Comparison of ENCODE assay signal across 8 cellular contexts in the genomic region with DNA sequence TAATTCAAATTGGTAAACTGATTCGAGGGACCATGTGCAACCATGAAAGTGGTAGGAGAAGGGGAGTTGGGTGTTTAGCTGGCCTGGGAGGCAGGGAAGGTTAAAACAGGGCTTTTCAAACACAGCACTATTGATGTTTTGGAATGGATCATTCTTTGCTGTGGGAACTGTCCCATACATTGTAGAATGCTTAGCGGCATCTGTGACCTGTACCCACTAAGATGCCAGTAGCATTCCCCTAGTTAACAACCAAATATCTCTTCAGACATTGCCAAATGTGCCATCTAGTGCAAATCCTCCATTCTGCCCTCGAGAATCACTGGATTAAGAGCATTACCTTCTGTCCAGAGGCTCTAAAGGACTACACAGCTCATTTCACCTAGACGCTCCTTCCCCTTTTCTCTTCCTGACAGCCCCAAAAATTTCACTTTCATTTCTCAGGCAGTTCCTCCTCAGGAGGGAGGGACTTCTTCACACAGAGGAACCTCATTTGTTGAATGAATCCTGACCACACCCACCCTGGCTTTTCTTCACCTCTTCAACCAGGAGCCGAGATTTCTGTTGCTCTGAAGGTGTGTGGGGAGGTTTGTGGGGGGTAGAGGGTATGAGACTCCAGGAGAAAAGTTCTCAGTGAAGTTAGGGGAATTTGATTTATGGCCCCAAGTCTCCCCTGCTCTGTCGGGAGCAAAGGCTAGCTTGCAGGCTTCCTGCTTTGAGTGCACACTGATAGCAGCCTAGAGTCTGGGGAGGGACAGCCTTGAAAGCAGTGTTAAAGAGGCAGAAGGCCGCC. TPM values are rescaled to one million over a fixed set of nuclear protein-coding genes. Genes with fewer than 3 reads are reported as not detected.
A peak's percentile ranks its signal among the peaks of the same experiment; 100 is the strongest.
DNase-seq lines count a peak whose midpoint lies in the region; ATAC-seq and TF ChIP-seq lines count a peak whose summit lies in the region.

A gene with protein sequence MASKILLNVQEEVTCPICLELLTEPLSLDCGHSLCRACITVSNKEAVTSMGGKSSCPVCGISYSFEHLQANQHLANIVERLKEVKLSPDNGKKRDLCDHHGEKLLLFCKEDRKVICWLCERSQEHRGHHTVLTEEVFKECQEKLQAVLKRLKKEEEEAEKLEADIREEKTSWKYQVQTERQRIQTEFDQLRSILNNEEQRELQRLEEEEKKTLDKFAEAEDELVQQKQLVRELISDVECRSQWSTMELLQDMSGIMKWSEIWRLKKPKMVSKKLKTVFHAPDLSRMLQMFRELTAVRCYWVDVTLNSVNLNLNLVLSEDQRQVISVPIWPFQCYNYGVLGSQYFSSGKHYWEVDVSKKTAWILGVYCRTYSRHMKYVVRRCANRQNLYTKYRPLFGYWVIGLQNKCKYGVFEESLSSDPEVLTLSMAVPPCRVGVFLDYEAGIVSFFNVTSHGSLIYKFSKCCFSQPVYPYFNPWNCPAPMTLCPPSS (plus strand): TSS at position 513 of the 790 bp plus-strand sequence. CDS start 7,331 bp downstream, outside the sequence.

- no peak for TF ChIP-seq POLR2A in testis (IDR thresholded peaks at IDR 0.05)

- H3K4me3 Mint-ChIP-seq in neural crest cell = peak within 1 kb of the TSS; percentile 69

- peak within 1 kb of the TSS; percentile 98 for H3K4me2 ChIP-seq in OCI-LY3 (ENCODE audit: low read length)

- H2AFZ ChIP-seq in OCI-LY3 (ENCODE audit: low read depth, low read length) = peak within 1 kb of the TSS; percentile 80

- peak within 1 kb of the TSS; percentile 80 for H3K27ac Mint-ChIP-seq in neural crest cell (ENCODE audit: unreplicated experiment)

- TF ChIP-seq CTCF in OCI-LY3 (IDR thresholded peaks at IDR 0.05; ENCODE audit: low read depth, low read length) = no peak
- TF ChIP-seq CTCF in neural crest cell (conservative IDR thresholded peaks at IDR 0.05) = no peak
- no peak for TF ChIP-seq CTCF in testis (IDR thresholded peaks at IDR 0.05)

- H3K4me1 Mint-ChIP-seq in neural crest cell = peaks cover 25% of the 10 kb centered on the region

- peak; percentile 91 for ATAC-seq in GM18520 (IDR thresholded peaks at IDR 0.05; ENCODE audit: unreplicated experiment)
- peak; percentile 98 for ATAC-seq in HG02938 (IDR thresholded peaks at IDR 0.05; ENCODE audit: unreplicated experiment)

- H3K27me3 ChIP-seq in OCI-LY3 (ENCODE audit: low read depth, low read length) (no peaks in the 10 kb centered on the region), testis (no peaks in the 10 kb centered on the region)

- no peaks in the 10 kb centered on the region for H3K36me3 Mint-ChIP-seq in neural crest cell (ENCODE audit: low read depth)

- H3K27ac ChIP-seq in OCI-LY3 (ENCODE audit: low read length) (peak within 1 kb of the TSS; percentile 64), testis (peak within 1 kb of the TSS; percentile 69 to 75)

- H3K36me3 ChIP-seq in OCI-LY3 (replicated peaks; ENCODE audit: low read depth, low read length) (no peaks in the 10 kb centered on the region), testis (ENCODE audit: low read depth, missing control alignments) (no peaks in the 10 kb centered on the region)

- no peaks in the 10 kb centered on the region for H4K20me1 ChIP-seq in OCI-LY3 (ENCODE audit: insufficient read depth, low read length)

- H3K9me3 ChIP-seq in OCI-LY3 (ENCODE audit: insufficient read depth, low read length) (no peaks in the 10 kb centered on the region), testis (no peaks in the 10 kb centered on the region)

- H3K4me1 ChIP-seq in OCI-LY3 (ENCODE audit: low read length) (peaks cover 18% of the 10 kb centered on the region), testis (peaks cover 10% of the 10 kb centered on the region)

- H3K9me3 Mint-ChIP-seq in neural crest cell = peaks cover 5% of the 10 kb centered on the region

- intact Hi-C loops in testis (cut with DNase I; ENCODE audit: low total_unique reads) = no loop called here

- H3K79me2 ChIP-seq in OCI-LY3 (ENCODE audit: low read length) = no peaks in the 10 kb centered on the region

- 24% methylated on average over 7 of the region's 7 CpGs for WGBS in testis, 2 donors

- H3K4me3 ChIP-seq in OCI-LY3 (ENCODE audit: low read length) = peak within 1 kb of the TSS; percentile 91
- peak within 1 kb of the TSS; percentile 44 to 69 for H3K4me3 ChIP-seq in testis

- H3K9ac ChIP-seq in OCI-LY3 (ENCODE audit: low read length) = peak within 1 kb of the TSS; percentile 79

- peak; percentile 62 to 65 for DNase-seq in activated T-cell treated with anti-CD3 and anti-CD28 coated beads, Interleukin-2, amount 50 U/mL, for 48 hours
- DNase-seq in fibroblast of peridontal ligament (ENCODE audit: extremely low read depth) (peak; percentile 75), neural crest cell (ENCODE audit: low read depth, low spot score) (no peak), testis (peak; percentile 89), SHP77 treated with DMSO at 0.1 percent for 48 hours (lab: John Stamatoyannopoulos, UW) (no peak)

- no peaks in the 10 kb centered on the region for H3K27me3 Mint-ChIP-seq in neural crest cell (ENCODE audit: low read depth)

RNA-seq across cellular contexts. Expression of the gene that starts here (rescaled TPM):
- total RNA-seq in neural crest cell (1.1 TPM in 1 of 2 replicates, not detected in the other), testis (1 to 10 TPM; 6.5 to 7.6 TPM)
- 6.5 TPM for polyA plus RNA-seq in testis (ENCODE audit: insufficient read depth, low read depth, low replicate concordance)

Comparison
In these comparisons a context has a peak if more than half of its experiments do, and no peak if none do; other contexts are left out.
1. DNase-seq: peak in activated T-cell treated with anti-CD3 and anti-CD28 coated beads, Interleukin-2, amount 50 U/mL, for 48 hours (2 of 2), fibroblast of peridontal ligament (single experiment) and testis (single experiment); none in neural crest cell (single experiment) and SHP77 treated with DMSO at 0.1 percent for 48 hours (single experiment).